In the genomic region with DNA sequence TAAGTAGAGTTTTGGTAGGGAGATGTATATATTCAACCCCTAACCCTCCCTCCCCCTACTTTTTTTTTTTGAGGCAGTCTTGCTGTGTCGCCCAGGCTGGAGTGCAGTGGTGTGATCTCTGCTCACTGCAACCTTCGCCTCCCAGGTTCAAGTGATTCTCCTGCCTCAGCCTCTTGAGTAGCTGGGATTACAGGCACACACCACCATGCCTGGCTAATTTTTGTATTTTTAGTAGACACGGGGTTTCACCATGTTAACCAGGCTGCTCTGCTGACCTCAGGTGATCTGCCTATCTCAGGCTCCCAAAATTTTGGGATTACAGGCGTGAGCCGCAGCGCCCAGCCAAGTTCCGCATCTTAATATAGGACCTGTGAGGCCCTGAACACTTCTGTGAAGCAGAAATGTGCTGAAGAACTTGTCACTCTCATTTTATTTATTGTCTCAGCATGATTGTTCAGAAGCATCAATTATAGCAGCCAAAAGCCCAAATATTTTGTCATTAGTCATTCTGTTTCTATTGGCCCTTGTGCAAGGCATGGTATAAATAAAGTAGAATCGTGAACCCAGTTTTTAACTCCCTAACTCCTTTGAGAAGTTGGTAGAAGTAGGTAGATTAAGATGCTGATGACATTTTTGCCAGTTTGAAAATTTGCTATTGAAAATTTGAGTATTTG, we compare ENCODE assay signal across 1 cellular context.
TF ChIP-seq lines count a peak whose summit lies in the region.

No MANE protein-coding gene starts in this region.

TF ChIP-seq in A549, 52 proteins besides CTCF, POLR2A, EP300 and RAD21:
- TF ChIP-seq HDAC2 (IDR thresholded peaks at IDR 0.05) (no peak), BHLHE40 (IDR thresholded peaks at IDR 0.05; ENCODE audit: low read depth, low read length) (no peak), TP53 (CRISPR knock-in tag; IDR thresholded peaks at IDR 0.05) (no peak), HEYL (CRISPR knock-in tag; IDR thresholded peaks at IDR 0.05) (no peak), CEBPB (IDR thresholded peaks at IDR 0.05) (no peak), ESRRA (IDR thresholded peaks at IDR 0.05; ENCODE audit: borderline replicate concordance, low read length) (no peak), POLR2AphosphoS2 (conservative IDR thresholded peaks at IDR 0.05; ENCODE audit: low read length) (no peak)
- TF ChIP-seq, protein P1, sequence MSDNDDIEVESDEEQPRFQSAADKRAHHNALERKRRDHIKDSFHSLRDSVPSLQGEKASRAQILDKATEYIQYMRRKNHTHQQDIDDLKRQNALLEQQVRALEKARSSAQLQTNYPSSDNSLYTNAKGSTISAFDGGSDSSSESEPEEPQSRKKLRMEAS (IDR thresholded peaks at IDR 0.05), result no peak
- TF ChIP-seq, protein P2, sequence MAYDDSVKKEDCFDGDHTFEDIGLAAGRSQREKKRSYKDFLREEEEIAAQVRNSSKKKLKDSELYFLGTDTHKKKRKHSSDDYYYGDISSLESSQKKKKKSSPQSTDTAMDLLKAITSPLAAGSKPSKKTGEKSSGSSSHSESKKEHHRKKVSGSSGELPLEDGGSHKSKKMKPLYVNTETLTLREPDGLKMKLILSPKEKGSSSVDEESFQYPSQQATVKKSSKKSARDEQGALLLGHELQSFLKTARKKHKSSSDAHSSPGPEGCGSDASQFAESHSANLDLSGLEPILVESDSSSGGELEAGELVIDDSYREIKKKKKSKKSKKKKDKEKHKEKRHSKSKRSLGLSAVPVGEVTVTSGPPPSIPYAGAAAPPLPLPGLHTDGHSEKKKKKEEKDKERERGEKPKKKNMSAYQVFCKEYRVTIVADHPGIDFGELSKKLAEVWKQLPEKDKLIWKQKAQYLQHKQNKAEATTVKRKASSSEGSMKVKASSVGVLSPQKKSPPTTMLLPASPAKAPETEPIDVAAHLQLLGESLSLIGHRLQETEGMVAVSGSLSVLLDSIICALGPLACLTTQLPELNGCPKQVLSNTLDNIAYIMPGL (CRISPR knock-in tag; IDR thresholded peaks at IDR 0.05; ENCODE audit: borderline replicate concordance), result no peak
